18 cellular contexts compared by ENCODE assay signal in the genomic region with DNA sequence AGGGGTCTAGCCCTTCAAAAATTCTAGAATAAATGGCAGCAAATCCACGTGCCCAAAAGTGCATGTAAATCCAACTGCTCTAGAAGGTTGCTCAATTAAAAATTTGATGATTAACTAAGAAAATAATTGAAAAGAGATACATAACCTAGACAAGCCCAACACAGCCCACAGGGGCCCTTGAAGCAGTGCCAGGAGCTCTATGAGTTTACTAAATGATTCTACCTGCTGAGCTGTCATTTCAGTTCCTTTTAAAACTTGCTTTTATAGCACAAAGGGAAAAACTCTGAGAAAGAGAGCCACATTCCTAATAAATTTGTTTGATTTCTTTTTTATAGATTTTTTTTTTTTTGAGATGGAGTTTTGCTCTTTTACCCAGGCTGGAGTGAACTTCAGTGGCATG. TPM values are rescaled to one million over a fixed set of nuclear protein-coding genes. Genes with fewer than 3 reads are reported as not detected.
DNase-seq lines count a peak whose midpoint lies in the region; ATAC-seq and TF ChIP-seq lines count a peak whose summit lies in the region.
"Had no signal": no experiment of that assay in that cellular context is flagged by ENCODE, and none has a peak within 500 bp of the region (broad histone marks: within the 10 kb centered on the region; RNA-seq: fewer than 3 reads in every experiment).

No MANE protein-coding gene starts in this region.

- no peak overlapping the region for H3K4me3 Mint-ChIP-seq in memory B cell
- no peak overlapping the region for H3K4me3 Mint-ChIP-seq in glutamatergic neuron (ENCODE audit: unreplicated experiment)
- H3K4me3 Mint-ChIP-seq in activated naive CD4-positive, alpha-beta T cell treated with anti-CD3 and anti-CD28 coated beads for 36 hours = no peak overlapping the region
- H3K4me3 Mint-ChIP-seq in mesothelial cell of epicardium = no peak overlapping the region
- H3K4me3 Mint-ChIP-seq: CD4-positive, CD25-positive, alpha-beta regulatory T cell; HFFc6 had no signal

- peak; percentile 67 for DNase-seq in RPMI8226
- DNase-seq in memory B cell (ENCODE audit: low spot score in 2 of 2) = no peak
- DNase-seq in transverse colon = no peak
- no peak for DNase-seq in glutamatergic neuron
- DNase-seq in activated naive CD4-positive, alpha-beta T cell treated with anti-CD3 and anti-CD28 coated beads for 36 hours = no peak
- no peak for DNase-seq in mesothelial cell of epicardium (ENCODE audit: low spot score in 2 of 2, unreplicated experiment in 2 of 2)
- DNase-seq: CD4-positive, CD25-positive, alpha-beta regulatory T cell; H7; HFFc6; Karpas-422; MV-4-11; NCI-H1694; NCI-H2081; NCI-H446 treated with DMSO at 0.1 percent for 48 hours; NCI-H526 treated with DMSO at 0.1 percent for 48 hours had no signal

- H3K4me1 Mint-ChIP-seq in memory B cell = peaks cover 35% of the 10 kb centered on the region
- peaks cover 1% of the 10 kb centered on the region for H3K4me1 Mint-ChIP-seq in glutamatergic neuron (ENCODE audit: low read depth, unreplicated experiment)
- H3K4me1 Mint-ChIP-seq in activated naive CD4-positive, alpha-beta T cell treated with anti-CD3 and anti-CD28 coated beads for 36 hours (ENCODE audit: low read depth) = peaks cover 33% of the 10 kb centered on the region
- H3K4me1 Mint-ChIP-seq in mesothelial cell of epicardium = peaks cover 9% of the 10 kb centered on the region

- peaks cover 1% of the 10 kb centered on the region for H3K36me3 Mint-ChIP-seq in memory B cell
- no peaks in the 10 kb centered on the region for H3K36me3 Mint-ChIP-seq in glutamatergic neuron (ENCODE audit: unreplicated experiment)
- no peaks in the 10 kb centered on the region for H3K36me3 Mint-ChIP-seq in activated naive CD4-positive, alpha-beta T cell treated with anti-CD3 and anti-CD28 coated beads for 36 hours (ENCODE audit: low read depth)
- no peaks in the 10 kb centered on the region for H3K36me3 Mint-ChIP-seq in mesothelial cell of epicardium

- H4K20me1 ChIP-seq in BLaER1 treated with 17β-estradiol and CSF1 and Interleukin-3, amounts not matched to agents 10 nM and 100 nM = no peaks in the 10 kb centered on the region

- H3K27ac ChIP-seq in BLaER1 treated with 17β-estradiol and CSF1 and Interleukin-3, amounts not matched to agents 10 nM and 100 nM = no peak overlapping the region
- H3K27ac ChIP-seq in transverse colon = peak overlapping the region in 3 of 4 donors; percentile 68 to 80 (median 74)

- H3K27me3 Mint-ChIP-seq in memory B cell = no peaks in the 10 kb centered on the region
- peaks cover 1% of the 10 kb centered on the region for H3K27me3 Mint-ChIP-seq in glutamatergic neuron (ENCODE audit: unreplicated experiment)
- no peaks in the 10 kb centered on the region for H3K27me3 Mint-ChIP-seq in activated naive CD4-positive, alpha-beta T cell treated with anti-CD3 and anti-CD28 coated beads for 36 hours (ENCODE audit: low read depth)
- H3K27me3 Mint-ChIP-seq in mesothelial cell of epicardium (ENCODE audit: low read depth) = no peaks in the 10 kb centered on the region
- H3K27me3 Mint-ChIP-seq: CD4-positive, CD25-positive, alpha-beta regulatory T cell had no signal

- TF ChIP-seq CTCF in transverse colon (IDR thresholded peaks at IDR 0.05) (no peak), glutamatergic neuron (IDR thresholded peaks at IDR 0.05; ENCODE audit: partially characterized antibody, unreplicated experiment) (no peak), mesothelial cell of epicardium (IDR thresholded peaks at IDR 0.05; ENCODE audit: unreplicated experiment) (no peak)

- WGBS in transverse colon (ENCODE audit: low coverage in 1 of 2), 2 donors = 60 to 100% methylated on average over 1 of the region's 1 CpG

- ATAC-seq in memory B cell (ENCODE audit: low read depth) = no peak
- ATAC-seq: Panc1, SK-N-SH treated with all-trans-retinoic acid at 6 μM for 48 hours had no signal

- H3K9me3 Mint-ChIP-seq in memory B cell (no peaks in the 10 kb centered on the region), glutamatergic neuron (ENCODE audit: unreplicated experiment) (no peaks in the 10 kb centered on the region), mesothelial cell of epicardium (no peaks in the 10 kb centered on the region)
- no peaks in the 10 kb centered on the region for H3K9me3 Mint-ChIP-seq in activated naive CD4-positive, alpha-beta T cell treated with anti-CD3 and anti-CD28 coated beads for 36 hours
- H3K9me3 Mint-ChIP-seq: CD4-positive, CD25-positive, alpha-beta regulatory T cell; HFFc6 had no signal

- no peaks in the 10 kb centered on the region for H3K27me3 ChIP-seq in BLaER1 treated with 17β-estradiol and CSF1 and Interleukin-3, amounts not matched to agents 10 nM and 100 nM
- H3K27me3 ChIP-seq in transverse colon = no peaks in the 10 kb centered on the region

- no peak overlapping the region for H3K4me3 ChIP-seq in BLaER1 treated with 17β-estradiol and CSF1 and Interleukin-3, amounts not matched to agents 10 nM and 100 nM
- no peak overlapping the region for H3K4me3 ChIP-seq in transverse colon

- CTCF ChIA-PET in activated naive CD4-positive, alpha-beta T cell treated with anti-CD3 and anti-CD28 coated beads for 36 hours (lab: Charles Lee) = interaction anchor here (1.1 to 3.7 kb wide), 6 partner anchors 13 to 91 kb away, joined by 3 to 25 read pairs (median 4); no protein-coding TSS in a partner anchor

- intact Hi-C loops in transverse colon (cut with DNase I; ENCODE audit: low total_unique reads) = no loop called here
- intact Hi-C loops in activated naive CD4-positive, alpha-beta T cell treated with anti-CD3 and anti-CD28 coated beads for 36 hours (cut with micrococcal nuclease) = no loop called here

- peaks cover 0 to 11% (median 0%) of the 10 kb centered on the region in 11 experiments; a peak in 8 of 22 replicates for H3K36me3 ChIP-seq in BLaER1 treated with 17β-estradiol and CSF1 and Interleukin-3, amounts not matched to agents 10 nM and 100 nM
- no peaks in the 10 kb centered on the region for H3K36me3 ChIP-seq in transverse colon

- no peak overlapping the region for H3K9ac ChIP-seq in BLaER1 treated with 17β-estradiol and CSF1 and Interleukin-3, amounts not matched to agents 10 nM and 100 nM

- H3K9me3 ChIP-seq in BLaER1 treated with 17β-estradiol and CSF1 and Interleukin-3, amounts not matched to agents 10 nM and 100 nM (replicated peaks in 1 of 11) = no peaks in the 10 kb centered on the region
- H3K9me3 ChIP-seq in transverse colon = no peaks in the 10 kb centered on the region

- in situ Hi-C loops in transverse colon (cut with MboI; ENCODE audit: low pct_ligation_motif_present in 1 of 4, low pct_unique_long_range_greater_than_20kb in 1 of 4, low sequenced_read_pairs in 3 of 4) = no loop called here

- no peak for TF ChIP-seq POLR2A in transverse colon (IDR thresholded peaks at IDR 0.05)

- H3K4me2 ChIP-seq in BLaER1 treated with 17β-estradiol and CSF1 and Interleukin-3, amounts not matched to agents 10 nM and 100 nM = peak overlapping the region; percentile 11 to 72 (median 59); a peak in 16 of 22 replicates

- no peak for TF ChIP-seq EP300 in transverse colon (IDR thresholded peaks at IDR 0.05; ENCODE audit: low read depth)

- peaks cover 52 to 64% (median 61%) of the 10 kb centered on the region in 10 experiments for H3K4me1 ChIP-seq in BLaER1 treated with 17β-estradiol and CSF1 and Interleukin-3, amounts not matched to agents 10 nM and 100 nM
- peaks cover 0 to 13% (median 5%) of the 10 kb centered on the region in 4 donors for H3K4me1 ChIP-seq in transverse colon

- peak overlapping the region; percentile 97 for H3K27ac Mint-ChIP-seq in memory B cell
- H3K27ac Mint-ChIP-seq in glutamatergic neuron (ENCODE audit: unreplicated experiment) = no peak overlapping the region
- H3K27ac Mint-ChIP-seq in activated naive CD4-positive, alpha-beta T cell treated with anti-CD3 and anti-CD28 coated beads for 36 hours = no peak overlapping the region
- no peak overlapping the region for H3K27ac Mint-ChIP-seq in mesothelial cell of epicardium
- H3K27ac Mint-ChIP-seq: HFFc6 had no signal

RNA-seq across cellular contexts. Expression of a gene that starts 38.9 kb away (rescaled TPM):
- total RNA-seq in transverse colon (10 to 100 TPM in 2 of 4 donors, 1 to 10 TPM in 1, under 1 TPM in 1; 0.60 to 12.7 (median 7.8) TPM), glutamatergic neuron (ENCODE audit: unreplicated experiment) (28.4 TPM), mesothelial cell of epicardium (22.3 to 23.1 TPM (median 22.5 TPM) in 3 replicates)
- total RNA-seq in activated naive CD4-positive, alpha-beta T cell treated with anti-CD3 and anti-CD28 coated beads for 36 hours = 10 to 100 TPM; 23.2 to 23.6 TPM

Comparison
In these comparisons a context has a peak if more than half of its experiments do, and no peak if none do; other contexts are left out.
1. H3K27ac ChIP-seq: peak in transverse colon (3 of 4); none in BLaER1 treated with 17β-estradiol and CSF1 and Interleukin-3, amounts not matched to agents 10 nM and 100 nM (0 of 11).